ENCODE assay signal across 30 cellular contexts in the genomic region with DNA sequence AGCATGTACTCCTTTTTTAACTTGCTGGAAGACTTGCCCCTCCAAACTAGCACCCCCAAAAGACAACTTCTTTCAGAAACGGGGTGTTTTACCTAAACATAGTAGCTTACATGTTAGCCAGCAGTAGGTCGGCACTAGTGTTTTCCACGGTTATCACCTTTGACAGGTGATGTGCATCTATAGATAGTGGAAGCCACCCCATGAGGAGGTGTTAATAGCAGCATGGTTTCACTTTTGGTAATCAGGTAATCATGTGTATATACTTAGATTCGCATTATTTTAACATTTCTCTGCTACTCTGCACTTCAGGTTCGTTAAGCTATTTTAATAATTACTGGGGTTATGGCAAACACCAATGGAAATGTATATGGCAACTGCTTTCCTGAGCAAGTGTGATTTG. TPM values are rescaled to one million over a fixed set of nuclear protein-coding genes. Genes with fewer than 3 reads are reported as not detected.
DNase-seq lines count a peak whose midpoint lies in the region; ATAC-seq and TF ChIP-seq lines count a peak whose summit lies in the region.
"Had no signal": no experiment of that assay in that cellular context is flagged by ENCODE, and none has a peak within 500 bp of the region (broad histone marks: within the 10 kb centered on the region; RNA-seq: fewer than 3 reads in every experiment).

No MANE protein-coding gene starts in this region.

- CTCF ChIA-PET in CD8-positive, alpha-beta T cell (lab: Charles Lee): no interaction called here

- H3K36me3 ChIP-seq in CD8-positive, alpha-beta T cell (ENCODE audit: insufficient read depth, low read length): peaks cover 17% of the 10 kb centered on the region

- peaks cover 4% of the 10 kb centered on the region for H3K4me1 Mint-ChIP-seq in CD8-positive, alpha-beta T cell (ENCODE audit: low read depth)
- H3K4me1 Mint-ChIP-seq in activated naive CD8-positive, alpha-beta T cell (ENCODE audit: low read depth): peaks cover 6% of the 10 kb centered on the region
- H3K4me1 Mint-ChIP-seq: activated T-helper 17 cell treated with anti-CD3 and anti-CD28 coated beads, Interleukin-2, amount 50 U/mL, for 72 hours had no signal

- no peak for TF ChIP-seq CTCF in CD8-positive, alpha-beta T cell (IDR thresholded peaks at IDR 0.05)

- no peak overlapping the region for H3K4me3 Mint-ChIP-seq in CD8-positive, alpha-beta T cell
- H3K4me3 Mint-ChIP-seq in activated naive CD8-positive, alpha-beta T cell: no peak overlapping the region
- H3K4me3 Mint-ChIP-seq: activated naive CD8-positive, alpha-beta T cell treated with anti-CD3 and anti-CD28 coated beads, Interleukin-2, amount 10 ng/mL, durations not matched to agents 7 days and 5 days; activated T-helper 17 cell treated with anti-CD3 and anti-CD28 coated beads, Interleukin-2, amount 50 U/mL, for 72 hours; GM23338; HFFc6; stimulated activated naive B cell treated with anti-CD40 and anti-IgM and Interleukin-4, amounts not matched to agents 10 μg/mL and 1 μg/mL and 100 μg/mL, for 72 hours had no signal

- H3K9me3 Mint-ChIP-seq in CD8-positive, alpha-beta T cell: no peaks in the 10 kb centered on the region
- no peaks in the 10 kb centered on the region for H3K9me3 Mint-ChIP-seq in activated naive CD8-positive, alpha-beta T cell (ENCODE audit: low read depth)
- H3K9me3 Mint-ChIP-seq: activated naive CD8-positive, alpha-beta T cell treated with anti-CD3 and anti-CD28 coated beads, Interleukin-2, amount 10 ng/mL, durations not matched to agents 7 days and 5 days; activated T-helper 17 cell treated with anti-CD3 and anti-CD28 coated beads, Interleukin-2, amount 50 U/mL, for 72 hours; GM23338; HFFc6; stimulated activated naive B cell treated with anti-CD40 and anti-IgM and Interleukin-4, amounts not matched to agents 10 μg/mL and 1 μg/mL and 100 μg/mL, for 72 hours had no signal

- H3K9me3 ChIP-seq in CD8-positive, alpha-beta T cell (ENCODE audit: low read length): no peaks in the 10 kb centered on the region
- H3K9me3 ChIP-seq: BE2C, prostate gland, sigmoid colon, upper lobe of left lung had no signal

- no peak for ATAC-seq in CD8-positive, alpha-beta T cell
- peak; percentile 44 for ATAC-seq in GM18502 (IDR thresholded peaks at IDR 0.05; ENCODE audit: poor library complexity, unreplicated experiment)
- ATAC-seq in GM19463 (IDR thresholded peaks at IDR 0.05; ENCODE audit: unreplicated experiment): peak; percentile 42
- ATAC-seq in HG02571 (IDR thresholded peaks at IDR 0.05; ENCODE audit: unreplicated experiment): no peak
- ATAC-seq: activated T-helper 17 cell treated with anti-CD3 and anti-CD28 coated beads, Interleukin-2, amount 50 U/mL, for 72 hours; GM23338; left ventricle myocardium superior had no signal

- no peaks in the 10 kb centered on the region for H3K27me3 Mint-ChIP-seq in CD8-positive, alpha-beta T cell (ENCODE audit: low read depth)
- no peaks in the 10 kb centered on the region for H3K27me3 Mint-ChIP-seq in activated naive CD8-positive, alpha-beta T cell
- H3K27me3 Mint-ChIP-seq: activated naive CD8-positive, alpha-beta T cell treated with anti-CD3 and anti-CD28 coated beads, Interleukin-2, amount 10 ng/mL, durations not matched to agents 7 days and 5 days; activated T-helper 17 cell treated with anti-CD3 and anti-CD28 coated beads, Interleukin-2, amount 50 U/mL, for 72 hours; stimulated activated naive B cell treated with anti-CD40 and anti-IgM and Interleukin-4, amounts not matched to agents 10 μg/mL and 1 μg/mL and 100 μg/mL, for 72 hours had no signal

- no peak overlapping the region for H3K27ac ChIP-seq in CD8-positive, alpha-beta T cell (ENCODE audit: low read depth, low read length)
- H3K27ac ChIP-seq: prostate gland, sigmoid colon, upper lobe of left lung, WERI-Rb-1 had no signal

- DNase-seq in CD8-positive, alpha-beta T cell: no peak
- DNase-seq in epidermal melanocyte (ENCODE audit: insufficient read length, low spot score) (no peak), cerebellar nuclear complex (lab: John Stamatoyannopoulos, UW) (no peak), NCI-H510A treated with DMSO at 0.1 percent for 48 hours (lab: John Stamatoyannopoulos, UW) (no peak)
- DNase-seq: ACHN; activated CD4-positive, alpha-beta T cell treated with anti-CD3 and anti-CD28 coated beads, Interleukin-2, amount 50 U/mL, for 1 hour; activated naive CD8-positive, alpha-beta T cell treated with anti-CD3 and anti-CD28 coated beads, Interleukin-2, amount 10 ng/mL, durations not matched to agents 7 days and 5 days; BE2C; COR-L47; DMS79 treated with DMSO at 0.1 percent for 48 hours; GF-D8; HFFc6; KBM-7; left ventricle myocardium superior; NCI-H1105 treated with DMSO at 0.1 percent for 48 hours; NCI-H1930; NCI-H69; sigmoid colon; stimulated activated naive B cell treated with anti-CD40 and anti-IgM and Interleukin-4, amounts not matched to agents 10 μg/mL and 1 μg/mL and 100 μg/mL, for 72 hours; SW 1271; T1000; upper lobe of left lung; WERI-Rb-1 had no signal

- H3K27me3 ChIP-seq in CD8-positive, alpha-beta T cell (ENCODE audit: insufficient read depth, low read length): no peaks in the 10 kb centered on the region
- H3K27me3 ChIP-seq: BE2C, sigmoid colon, upper lobe of left lung had no signal

- H3K4me3 ChIP-seq in CD8-positive, alpha-beta T cell (ENCODE audit: low read depth, low read length): no peak overlapping the region
- H3K4me3 ChIP-seq: GM23338, prostate gland, sigmoid colon, upper lobe of left lung had no signal

- POLR2A ChIA-PET in CD8-positive, alpha-beta T cell (lab: Charles Lee): interaction anchor here (0.7 kb wide), 1 partner anchor 214 kb away, joined by 6 read pairs; no protein-coding TSS in a partner anchor

- no peaks in the 10 kb centered on the region for H3K4me1 ChIP-seq in CD8-positive, alpha-beta T cell (ENCODE audit: insufficient read depth, low read length)
- H3K4me1 ChIP-seq: BE2C, prostate gland, sigmoid colon, upper lobe of left lung had no signal

- peak overlapping the region; percentile 37 for H3K27ac Mint-ChIP-seq in CD8-positive, alpha-beta T cell
- peak overlapping the region; percentile 28 for H3K27ac Mint-ChIP-seq in activated naive CD8-positive, alpha-beta T cell
- H3K27ac Mint-ChIP-seq: activated naive CD8-positive, alpha-beta T cell treated with anti-CD3 and anti-CD28 coated beads, Interleukin-2, amount 10 ng/mL, durations not matched to agents 7 days and 5 days; GM23338; HFFc6; stimulated activated naive B cell treated with anti-CD40 and anti-IgM and Interleukin-4, amounts not matched to agents 10 μg/mL and 1 μg/mL and 100 μg/mL, for 72 hours had no signal

- peaks cover 54% of the 10 kb centered on the region for H3K36me3 Mint-ChIP-seq in CD8-positive, alpha-beta T cell
- H3K36me3 Mint-ChIP-seq in activated naive CD8-positive, alpha-beta T cell: peaks cover 8% of the 10 kb centered on the region

- intact Hi-C loops in CD8-positive, alpha-beta T cell (cut with DNase I, micrococcal nuclease): loop anchor here in 1 of 2 experiments (1.0 kb wide), 1 partner anchor 26 kb away; no protein-coding TSS in a partner anchor

RNA-seq across cellular contexts. Expression of a gene that starts 17.6 kb away (rescaled TPM):
- 10 to 100 TPM; 38.5 to 43.9 TPM for total RNA-seq in CD8-positive, alpha-beta T cell

Comparison
In these comparisons a context has a peak if more than half of its experiments do, and no peak if none do; other contexts are left out.
1. ATAC-seq: peak in GM18502 (single experiment) and GM19463 (single experiment); none in CD8-positive, alpha-beta T cell (single experiment) and HG02571 (single experiment).